10 cellular contexts compared by ENCODE assay signal in the genomic region with DNA sequence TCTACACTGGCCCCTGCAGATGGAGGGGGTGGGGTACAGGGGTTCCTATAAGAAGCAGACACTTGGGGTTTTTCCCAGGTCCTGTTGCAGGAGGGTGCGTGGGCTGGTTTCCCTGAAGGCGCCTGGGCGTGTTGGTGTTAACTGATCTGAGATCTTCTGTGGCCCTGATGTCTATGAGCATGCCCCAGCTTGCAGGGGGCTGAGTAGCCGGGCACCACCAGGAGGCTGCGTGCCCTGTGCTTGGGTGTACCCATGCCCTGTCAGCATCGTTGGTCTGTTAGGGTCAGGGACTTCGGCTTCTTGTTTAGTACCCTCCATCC. TPM values are rescaled to one million over a fixed set of nuclear protein-coding genes. Genes with fewer than 3 reads are reported as not detected.
A peak's percentile ranks its signal among the peaks of the same experiment; 100 is the strongest.
DNase-seq lines count a peak whose midpoint lies in the region; ATAC-seq and TF ChIP-seq lines count a peak whose summit lies in the region.
"Had no signal": no experiment of that assay in that cellular context is flagged by ENCODE, and none has a peak within 500 bp of the region (broad histone marks: within the 10 kb centered on the region; RNA-seq: fewer than 3 reads in every experiment).

No MANE protein-coding gene starts in this region.

- WGBS in endodermal cell (ENCODE audit: insufficient coverage in 1 of 2, insufficient read length in 1 of 2), 2 experiments: 95 to 97% methylated on average over 7 of the region's 7 CpGs

- peaks cover 14% of the 10 kb centered on the region for H3K4me1 Mint-ChIP-seq in endodermal cell
- H3K4me1 Mint-ChIP-seq in osteocyte (ENCODE audit: unreplicated experiment): peaks cover 48% of the 10 kb centered on the region

- H3K9ac ChIP-seq in endodermal cell (ENCODE audit: extremely low read depth, low read length, poor library complexity, severe bottlenecking): no peak overlapping the region

- H3K4me3 Mint-ChIP-seq in endodermal cell (no peak overlapping the region), osteocyte (ENCODE audit: unreplicated experiment) (no peak overlapping the region)

- H3K4me3 ChIP-seq in Peyer's patch (no peak overlapping the region), endodermal cell (ENCODE audit: low read length) (no peak overlapping the region)

- no peaks in the 10 kb centered on the region for H3K9me3 Mint-ChIP-seq in endodermal cell
- no peaks in the 10 kb centered on the region for H3K9me3 Mint-ChIP-seq in osteocyte (ENCODE audit: unreplicated experiment)

- H3K36me3 Mint-ChIP-seq in endodermal cell (ENCODE audit: low read depth): peaks cover 42% of the 10 kb centered on the region
- H3K36me3 Mint-ChIP-seq in osteocyte (ENCODE audit: unreplicated experiment): peaks cover 21% of the 10 kb centered on the region

- no peaks in the 10 kb centered on the region for H3K27me3 ChIP-seq in Peyer's patch
- no peaks in the 10 kb centered on the region for H3K27me3 ChIP-seq in endodermal cell (ENCODE audit: control insufficient read depth, insufficient read depth, low read length, poor library complexity, severe bottlenecking)

- no peak for TF ChIP-seq POLR2A in Peyer's patch (IDR thresholded peaks at IDR 0.05)

- H3K36me3 ChIP-seq in Peyer's patch (peaks cover 0 to 48% (median 0%) of the 10 kb centered on the region in 3 donors), endodermal cell (ENCODE audit: control insufficient read depth, insufficient read depth, low read length) (peaks cover 62% of the 10 kb centered on the region)

- peak overlapping the region; percentile 0 to 96 (median 64) for H3K27ac ChIP-seq in Peyer's patch
- H3K27ac ChIP-seq in endodermal cell (ENCODE audit: low read depth, low read length): peak overlapping the region; percentile 87

- H3K4me1 ChIP-seq in Peyer's patch (peaks cover 10 to 87% (median 29%) of the 10 kb centered on the region in 4 donors), endodermal cell (ENCODE audit: control insufficient read depth, insufficient read depth, low read length) (no peaks in the 10 kb centered on the region)

- H3K27ac Mint-ChIP-seq in endodermal cell (peak overlapping the region; percentile 68), osteocyte (ENCODE audit: unreplicated experiment) (peak overlapping the region; percentile 65)

- DNase-seq in CD1c-positive myeloid dendritic cell (ENCODE audit: extremely low spot score): peak; percentile 29
- DNase-seq in Peyer's patch: no peak
- DNase-seq in endodermal cell: no peak
- no peak for DNase-seq in osteocyte (ENCODE audit: extremely low spot score, unreplicated experiment)
- DNase-seq in NCI-H1694 treated with DMSO at 0.1 percent for 48 hours (lab: John Stamatoyannopoulos, UW): no peak
- DNase-seq in COLO668 (lab: John Stamatoyannopoulos, UW; ENCODE audit: unreplicated experiment): no peak
- no peak for DNase-seq in T-helper 9 cell
- DNase-seq: EL, NCI-H1092 had no signal

- ATAC-seq in GM21723 (IDR thresholded peaks at IDR 0.05; ENCODE audit: unreplicated experiment): no peak

- H3K9me3 ChIP-seq in Peyer's patch: no peaks in the 10 kb centered on the region
- H3K9me3 ChIP-seq in endodermal cell (ENCODE audit: control insufficient read depth, low read length): no peaks in the 10 kb centered on the region

- TF ChIP-seq CTCF in Peyer's patch (IDR thresholded peaks at IDR 0.05) (no peak), endodermal cell (conservative IDR thresholded peaks at IDR 0.05) (no peak), osteocyte (IDR thresholded peaks at IDR 0.05) (no peak)

- no peaks in the 10 kb centered on the region for H3K27me3 Mint-ChIP-seq in endodermal cell (ENCODE audit: insufficient read depth)
- H3K27me3 Mint-ChIP-seq in osteocyte (ENCODE audit: unreplicated experiment): no peaks in the 10 kb centered on the region

RNA-seq across cellular contexts. Expression of a gene that starts 45.3 kb away (rescaled TPM):
- total RNA-seq in Peyer's patch: 10 to 100 TPM in 1 of 4 donors, 1 to 10 TPM in 3; 5.8 to 56.8 (median 6.4) TPM
- 10 to 100 TPM; 14.5 to 83.0 TPM for total RNA-seq in endodermal cell
- 9.1 TPM for polyA plus RNA-seq in endodermal cell (2013, experiment 1 of 2)
- polyA plus RNA-seq in endodermal cell (2013, experiment 2 of 2): 8.0 TPM
- not detected in 2 replicates for total RNA-seq in osteocyte

RNA-seq across cellular contexts. Expression of a gene that starts 51.5 kb away (rescaled TPM):
- 1,000 to 10,000 TPM in 1 of 4 donors, 100 to 1,000 TPM in 3; 360 to 1,049 (median 814) TPM for total RNA-seq in Peyer's patch
- total RNA-seq in endodermal cell: 100 to 1,000 TPM; 378 to 437 TPM
- 322 TPM for polyA plus RNA-seq in endodermal cell (2013, experiment 1 of 2)
- polyA plus RNA-seq in endodermal cell (2013, experiment 2 of 2): 298 TPM
- 525 and 560 TPM in 2 replicates for total RNA-seq in osteocyte
